In genomic region chrX:49101629-49101984, GRCh38 we compare ENCODE assay signal across 8 cellular contexts. TPM values are rescaled to one million over a fixed set of nuclear protein-coding genes. Genes with fewer than 3 reads are reported as not detected.
DNase-seq lines count a peak whose midpoint lies in the region; ATAC-seq and TF ChIP-seq lines count a peak whose summit lies in the region.

No MANE protein-coding gene starts in this region.

- H3K9me3 ChIP-seq in mononuclear cell (ENCODE audit: low read depth, low read length), result no peaks in the 10 kb centered on the region

- H3K4me1 ChIP-seq in mononuclear cell (ENCODE audit: insufficient read depth, low read length), result peaks cover 15% of the 10 kb centered on the region

- ATAC-seq in HG03064 (IDR thresholded peaks at IDR 0.05; ENCODE audit: low read depth, unreplicated experiment), result peak; percentile 9

- TF ChIP-seq CTCF in astrocyte of the spinal cord (IDR thresholded peaks at IDR 0.05; ENCODE audit: low read depth, low read length), result no peak

- peak overlapping the region; percentile 64 for H3K4me3 ChIP-seq in astrocyte of the spinal cord (ENCODE audit: low read depth, low read length)
- peak overlapping the region; percentile 54 for H3K4me3 ChIP-seq in mononuclear cell (ENCODE audit: low read length)

- DNase-seq in COLO668 (lab: John Stamatoyannopoulos, UW; ENCODE audit: unreplicated experiment), result peak; percentile 33
- DNase-seq in astrocyte of the spinal cord (ENCODE audit: low read depth, low spot score), result no peak
- DNase-seq in foreskin melanocyte, result no peak
- no peak for DNase-seq in central memory CD4-positive, alpha-beta T cell
- no peak for DNase-seq in activated effector memory CD4-positive, alpha-beta T cell treated with Interleukin-2 at 50 U/mL for 16 hours
- DNase-seq in DMS114 treated with DMSO at 0.1 percent for 48 hours (lab: John Stamatoyannopoulos, UW; ENCODE audit: unreplicated experiment), result no peak

- no peaks in the 10 kb centered on the region for H3K27me3 ChIP-seq in mononuclear cell (ENCODE audit: insufficient read depth, low read length)

- in situ Hi-C loops in astrocyte of the spinal cord (cut with HindIII; ENCODE audit: low sequenced_read_pairs), result no loop called here

RNA-seq across cellular contexts. Expression of gene WDR45, which starts 21.9 kb away (rescaled TPM):
- 48.7 TPM for total RNA-seq in mononuclear cell

RNA-seq across cellular contexts. Expression of gene GPKOW, which starts 21.9 kb away (rescaled TPM):
- total RNA-seq in mononuclear cell, result 8.9 TPM

RNA-seq across cellular contexts. Expression of gene PRAF2, which starts 27.8 kb away (rescaled TPM):
- 5.5 TPM for total RNA-seq in mononuclear cell

RNA-seq across cellular contexts. Expression of gene CCDC120, which starts 42.8 kb away (rescaled TPM):
- 2.9 TPM for total RNA-seq in mononuclear cell

RNA-seq across cellular contexts. Expression of gene TFE3, which starts 58.5 kb away (rescaled TPM):
- total RNA-seq in mononuclear cell, result 29.3 TPM
